In genomic region chr2:165192729-165193128, GRCh38 we compare ENCODE assay signal across 17 cellular contexts. TPM values are rescaled to one million over a fixed set of nuclear protein-coding genes. Genes with fewer than 3 reads are reported as not detected.
DNase-seq lines count a peak whose midpoint lies in the region; ATAC-seq, FAIRE-seq and TF ChIP-seq lines count a peak whose summit lies in the region.
"Had no signal": no experiment of that assay in that cellular context is flagged by ENCODE, and none has a peak within 500 bp of the region (broad histone marks: within the 10 kb centered on the region; RNA-seq: fewer than 3 reads in every experiment).

No MANE protein-coding gene starts in this region.

- POLR2A ChIA-PET in CD8-positive, alpha-beta T cell (lab: Charles Lee), result no interaction called here

- H3K4me1 Mint-ChIP-seq in CD8-positive, alpha-beta T cell (ENCODE audit: low read depth), result no peaks in the 10 kb centered on the region

- H3K36me3 ChIP-seq in CD8-positive, alpha-beta T cell (ENCODE audit: insufficient read depth, low read length), result no peaks in the 10 kb centered on the region
- H3K36me3 ChIP-seq: thyroid gland had no signal

- H3K9me3 ChIP-seq in CD8-positive, alpha-beta T cell (ENCODE audit: low read length), result no peaks in the 10 kb centered on the region
- H3K9me3 ChIP-seq: thyroid gland had no signal

- CTCF ChIA-PET in CD8-positive, alpha-beta T cell (lab: Charles Lee), result no interaction called here

- peak; percentile 25 for ATAC-seq in GM19467 (IDR thresholded peaks at IDR 0.05; ENCODE audit: unreplicated experiment)
- peak; percentile 25 for ATAC-seq in HG02852 (IDR thresholded peaks at IDR 0.05; ENCODE audit: unreplicated experiment)
- peak; percentile 37 for ATAC-seq in HG03520 (IDR thresholded peaks at IDR 0.05; ENCODE audit: unreplicated experiment)
- no peak for ATAC-seq in CD8-positive, alpha-beta T cell
- ATAC-seq: activated T-cell treated with anti-CD3 and anti-CD28 coated beads, Interleukin-2, amount 50 U/mL, for 72 hours; left colon had no signal

- H3K9me3 Mint-ChIP-seq in CD8-positive, alpha-beta T cell, result no peaks in the 10 kb centered on the region
- H3K9me3 Mint-ChIP-seq: activated T-cell treated with anti-CD3 and anti-CD28 coated beads, Interleukin-2, amount 50 U/mL, for 72 hours had no signal

- no peaks in the 10 kb centered on the region for H3K4me1 ChIP-seq in CD8-positive, alpha-beta T cell (ENCODE audit: insufficient read depth, low read length)
- H3K4me1 ChIP-seq: thyroid gland had no signal

- no peak overlapping the region; the same call in 1 of the 2 replicates for H3K4me3 ChIP-seq in GM12865 (ENCODE audit: low read depth, low read length)
- H3K4me3 ChIP-seq in CD8-positive, alpha-beta T cell (ENCODE audit: low read depth, low read length), result no peak overlapping the region
- H3K4me3 ChIP-seq: hepatocyte, thyroid gland had no signal

- DNase-seq in GM12865 (ENCODE audit: low read depth) (peak; percentile 27), Ammon's horn (ENCODE audit: low spot score) (no peak), DMS114 treated with DMSO at 0.1 percent for 48 hours (lab: John Stamatoyannopoulos, UW; ENCODE audit: unreplicated experiment) (no peak), urothelium cell line (ENCODE audit: low spot score) (no peak)
- no peak for DNase-seq in CD8-positive, alpha-beta T cell
- DNase-seq: activated CD4-positive, alpha-beta T cell treated with anti-CD3 and anti-CD28 coated beads, Interleukin-2, amount 50 U/mL, for 1 hour; activated T-cell treated with anti-CD3 and anti-CD28 coated beads, Interleukin-2, amount 50 U/mL, for 72 hours; amniotic stem cell; left colon; thyroid gland had no signal

- no peak overlapping the region for H3K4me3 Mint-ChIP-seq in CD8-positive, alpha-beta T cell
- H3K4me3 Mint-ChIP-seq: activated T-cell treated with anti-CD3 and anti-CD28 coated beads, Interleukin-2, amount 50 U/mL, for 72 hours had no signal

- H3K27me3 ChIP-seq in CD8-positive, alpha-beta T cell (ENCODE audit: insufficient read depth, low read length), result no peaks in the 10 kb centered on the region
- H3K27me3 ChIP-seq: hepatocyte, thyroid gland had no signal

- intact Hi-C loops in CD8-positive, alpha-beta T cell (cut with DNase I, micrococcal nuclease), result no loop called here

- H3K36me3 Mint-ChIP-seq in CD8-positive, alpha-beta T cell, result no peaks in the 10 kb centered on the region

- no peaks in the 10 kb centered on the region for H3K27me3 Mint-ChIP-seq in CD8-positive, alpha-beta T cell (ENCODE audit: low read depth)

- no peak overlapping the region for H3K27ac ChIP-seq in CD8-positive, alpha-beta T cell (ENCODE audit: low read depth, low read length)
- H3K27ac ChIP-seq: hepatocyte, thyroid gland had no signal

- no peak for FAIRE-seq in urothelium cell line (lab: Jason Lieb, UNC)
- FAIRE-seq: A204.1, colon had no signal

- no peak overlapping the region for H3K27ac Mint-ChIP-seq in CD8-positive, alpha-beta T cell
- H3K27ac Mint-ChIP-seq: activated T-cell treated with anti-CD3 and anti-CD28 coated beads, Interleukin-2, amount 50 U/mL, for 72 hours had no signal

- TF ChIP-seq CTCF in GM12865 (IDR thresholded peaks at IDR 0.05; ENCODE audit: insufficient read depth, low read depth, low read length, missing control alignments), result no peak
- no peak for TF ChIP-seq CTCF in CD8-positive, alpha-beta T cell (IDR thresholded peaks at IDR 0.05)

RNA-seq across cellular contexts. Expression of gene SCN3A, which starts 11.1 kb away (rescaled TPM):
- total RNA-seq in CD8-positive, alpha-beta T cell, result under 1 TPM in 1 of 2 experiments, not detected in 1; 0.33 TPM
- total RNA-seq: myocyte had no signal

RNA-seq across cellular contexts. Expression of gene SCN2A, which starts 46.5 kb away (rescaled TPM):
- total RNA-seq in CD8-positive, alpha-beta T cell, result not detected
